Comparison of ENCODE assay signal across 1 cellular context in the genomic region with DNA sequence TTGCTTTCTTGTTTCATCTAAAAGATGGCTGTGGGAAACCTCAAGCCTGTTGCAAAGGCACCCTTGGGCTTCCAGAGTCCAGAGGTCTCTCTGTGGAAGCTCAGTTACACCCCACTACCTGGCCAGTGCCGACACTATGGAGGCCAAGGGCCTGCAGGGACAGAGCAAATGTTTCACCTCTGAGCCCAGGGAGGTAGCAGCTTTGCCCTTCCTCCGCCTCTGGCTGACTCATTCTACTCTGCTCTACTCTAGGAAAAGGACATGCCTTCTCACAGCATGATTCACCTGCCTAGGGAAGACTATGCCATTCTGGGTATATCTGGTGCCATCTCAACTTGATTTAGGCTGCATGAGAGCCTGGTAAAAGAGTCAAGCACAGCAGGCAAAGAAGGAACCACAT.
TF ChIP-seq lines count a peak whose summit lies in the region.

No MANE protein-coding gene starts in this region.

TF ChIP-seq in K562, 482 proteins besides CTCF, POLR2A, EP300 and RAD21 (continued from another document):
- TF ChIP-seq, protein P1, sequence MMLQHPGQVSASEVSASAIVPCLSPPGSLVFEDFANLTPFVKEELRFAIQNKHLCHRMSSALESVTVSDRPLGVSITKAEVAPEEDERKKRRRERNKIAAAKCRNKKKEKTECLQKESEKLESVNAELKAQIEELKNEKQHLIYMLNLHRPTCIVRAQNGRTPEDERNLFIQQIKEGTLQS (IDR thresholded peaks at IDR 0.05), result 0 out of 2 replicates have a peak, but pooled peaks have one; percentile 7
- TF ChIP-seq, protein P1 (CRISPR knock-in tag; conservative IDR thresholded peaks at IDR 0.05), result no peak
- TF ChIP-seq ZNF232 (CRISPR knock-in tag; IDR thresholded peaks at IDR 0.05) (no peak), ZNF75A (CRISPR knock-in tag; IDR thresholded peaks at IDR 0.05) (no peak), FOSL1 (tag; conservative IDR thresholded peaks at IDR 0.05) (peak; percentile 52), PTRF (tag; IDR thresholded peaks at IDR 0.05) (no peak)
- TF ChIP-seq, protein P2, sequence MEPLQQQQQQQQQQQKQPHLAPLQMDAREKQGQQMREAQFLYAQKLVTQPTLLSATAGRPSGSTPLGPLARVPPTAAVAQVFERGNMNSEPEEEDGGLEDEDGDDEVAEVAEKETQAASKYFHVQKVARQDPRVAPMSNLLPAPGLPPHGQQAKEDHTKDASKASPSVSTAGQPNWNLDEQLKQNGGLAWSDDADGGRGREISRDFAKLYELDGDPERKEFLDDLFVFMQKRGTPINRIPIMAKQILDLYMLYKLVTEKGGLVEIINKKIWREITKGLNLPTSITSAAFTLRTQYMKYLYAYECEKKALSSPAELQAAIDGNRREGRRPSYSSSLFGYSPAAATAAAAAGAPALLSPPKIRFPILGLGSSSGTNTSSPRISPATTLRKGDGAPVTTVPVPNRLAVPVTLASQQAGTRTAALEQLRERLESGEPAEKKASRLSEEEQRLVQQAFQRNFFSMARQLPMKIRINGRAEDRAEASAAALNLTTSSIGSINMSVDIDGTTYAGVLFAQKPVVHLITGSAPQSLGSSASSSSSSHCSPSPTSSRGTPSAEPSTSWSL (CRISPR knock-in tag; IDR thresholded peaks at IDR 0.05; ENCODE audit: borderline replicate concordance), result no peak
- TF ChIP-seq, protein P3, sequence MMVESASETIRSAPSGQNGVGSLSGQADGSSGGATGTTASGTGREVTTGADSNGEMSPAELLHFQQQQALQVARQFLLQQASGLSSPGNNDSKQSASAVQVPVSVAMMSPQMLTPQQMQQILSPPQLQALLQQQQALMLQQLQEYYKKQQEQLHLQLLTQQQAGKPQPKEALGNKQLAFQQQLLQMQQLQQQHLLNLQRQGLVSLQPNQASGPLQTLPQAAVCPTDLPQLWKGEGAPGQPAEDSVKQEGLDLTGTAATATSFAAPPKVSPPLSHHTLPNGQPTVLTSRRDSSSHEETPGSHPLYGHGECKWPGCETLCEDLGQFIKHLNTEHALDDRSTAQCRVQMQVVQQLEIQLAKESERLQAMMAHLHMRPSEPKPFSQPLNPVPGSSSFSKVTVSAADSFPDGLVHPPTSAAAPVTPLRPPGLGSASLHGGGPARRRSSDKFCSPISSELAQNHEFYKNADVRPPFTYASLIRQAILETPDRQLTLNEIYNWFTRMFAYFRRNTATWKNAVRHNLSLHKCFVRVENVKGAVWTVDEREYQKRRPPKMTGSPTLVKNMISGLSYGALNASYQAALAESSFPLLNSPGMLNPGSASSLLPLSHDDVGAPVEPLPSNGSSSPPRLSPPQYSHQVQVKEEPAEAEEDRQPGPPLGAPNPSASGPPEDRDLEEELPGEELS (CRISPR knock-in tag; IDR thresholded peaks at IDR 0.05; ENCODE audit: borderline replicate concordance), result no peak
TF ChIP-seq in K562: peak in this region for 3.
